8 cellular contexts compared by ENCODE assay signal in the genomic region with DNA sequence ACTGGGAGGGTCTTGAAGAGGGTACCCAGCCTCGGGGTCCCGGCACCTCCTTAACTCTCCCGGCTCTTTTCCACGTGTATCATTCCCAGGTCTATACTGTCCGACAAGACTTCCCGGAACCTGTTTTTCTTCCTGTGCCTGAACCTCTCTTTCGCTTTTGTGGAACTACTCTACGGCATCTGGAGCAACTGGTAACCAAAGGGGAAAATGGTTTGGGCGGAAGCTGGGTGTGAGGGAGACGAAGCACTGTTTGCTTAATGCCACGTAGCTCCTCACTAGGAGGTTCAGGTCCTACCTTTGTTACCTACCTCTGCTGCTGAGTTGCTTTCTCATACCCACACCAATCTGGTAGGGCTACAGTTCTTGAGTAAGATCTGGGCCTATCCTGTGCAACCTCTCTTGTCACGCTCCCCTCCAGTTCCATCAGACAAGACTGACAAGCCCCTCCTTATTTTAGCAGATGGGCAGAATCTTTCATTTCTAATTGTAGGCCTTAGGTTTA. TPM values are rescaled to one million over a fixed set of nuclear protein-coding genes. Genes with fewer than 3 reads are reported as not detected.
DNase-seq lines count a peak whose midpoint lies in the region; ATAC-seq and TF ChIP-seq lines count a peak whose summit lies in the region.

No MANE protein-coding gene starts in this region.

- peak overlapping the region; percentile 96 to 99 (median 96) for H3K27ac Mint-ChIP-seq in nephron

- peak; percentile 13 for DNase-seq in BE2C
- peak; percentile 40 for DNase-seq in NCI-H748 treated with DMSO at 0.1 percent for 48 hours (lab: John Stamatoyannopoulos, UW)
- peak; percentile 41 for DNase-seq in activated CD8-positive, alpha-beta memory T cell treated with anti-CD3 and anti-CD28 coated beads, Interleukin-2, amount 50 U/mL, for 4 hours
- DNase-seq in epithelial cell of proximal tubule (ENCODE audit: low read depth), result peak; percentile 18
- DNase-seq in substantia nigra (lab: John Stamatoyannopoulos, UW), result peak in 8 of 49 donors; percentile 5 to 44 (median 19)

- ATAC-seq in GM18909 (IDR thresholded peaks at IDR 0.05; ENCODE audit: poor library complexity, unreplicated experiment) (peak; percentile 45), HG03108 (IDR thresholded peaks at IDR 0.05; ENCODE audit: unreplicated experiment) (peak; percentile 30)

- peaks cover 38% of the 10 kb centered on the region for H3K4me1 Mint-ChIP-seq in nephron

- H3K4me3 ChIP-seq in BE2C (ENCODE audit: low read depth, low read length), result peak overlapping the region; percentile 98
- peak overlapping the region; percentile 76 for H3K4me3 ChIP-seq in epithelial cell of proximal tubule (ENCODE audit: low read depth, low read length)

- TF ChIP-seq CTCF in BE2C (IDR thresholded peaks at IDR 0.05; ENCODE audit: low read depth, low read length) (no peak), epithelial cell of proximal tubule (conservative IDR thresholded peaks at IDR 0.05; ENCODE audit: low read depth, low read length) (no peak), nephron (IDR thresholded peaks at IDR 0.05; ENCODE audit: unreplicated experiment in 3 of 3) (no peak)

- no peaks in the 10 kb centered on the region for H3K27me3 ChIP-seq in BE2C

- H3K4me3 Mint-ChIP-seq in nephron, result peak overlapping the region; percentile 95 to 99 (median 99)

- peaks cover 11% of the 10 kb centered on the region for H3K36me3 ChIP-seq in BE2C

- peak overlapping the region; percentile 92 for H3K27ac ChIP-seq in substantia nigra (ENCODE audit: low read depth, low read length, poor library complexity, severe bottlenecking)

- H3K36me3 Mint-ChIP-seq in nephron (ENCODE audit: low read depth), result peaks cover 36% of the 10 kb centered on the region

- H3K9me3 ChIP-seq in BE2C, result no peaks in the 10 kb centered on the region

- no peaks in the 10 kb centered on the region for H3K9me3 Mint-ChIP-seq in nephron

- no peaks in the 10 kb centered on the region for H3K4me1 ChIP-seq in BE2C

- H3K27me3 Mint-ChIP-seq in nephron (ENCODE audit: low read depth), result no peaks in the 10 kb centered on the region

RNA-seq across cellular contexts. Expression of a gene that starts 0.6 kb away (rescaled TPM):
- 4.6 TPM for polyA plus RNA-seq in BE2C (2012; ENCODE audit: insufficient read depth, insufficient read length, low read depth)
- total RNA-seq in epithelial cell of proximal tubule, result 12.5 and 15.6 TPM in 2 replicates

RNA-seq across cellular contexts. Expression of a gene that starts 1.9 kb away (rescaled TPM):
- polyA plus RNA-seq in BE2C (2012; ENCODE audit: insufficient read depth, insufficient read length, low read depth), result 22.0 TPM
- total RNA-seq in epithelial cell of proximal tubule, result 4.7 and 7.5 TPM in 2 replicates
